ENCODE assay signal across 19 cellular contexts in genomic region chr6:126198581-126198980, GRCh38.
"Had no signal": no experiment of that assay in that cellular context is flagged by ENCODE, and none has a peak within 500 bp of the region (broad histone marks: within the 10 kb centered on the region; RNA-seq: fewer than 3 reads in every experiment).

No MANE protein-coding gene starts in this region.

- H3K27me3 Mint-ChIP-seq: activated naive CD4-positive, alpha-beta T cell treated with anti-CD3 and anti-CD28 coated beads, Interleukin-2, amount 50 U/mL, for 24 hours; activated T-cell treated with anti-CD3 and anti-CD28 coated beads, Interleukin-2, amount 50 U/mL, for 24 hours had no signal

- H3K9me3 ChIP-seq: body of pancreas, heart right ventricle, stomach, thyroid gland, vagina had no signal

- ATAC-seq: body of pancreas, heart right ventricle, left ventricle myocardium superior had no signal

- H3K27me3 ChIP-seq: body of pancreas, heart right ventricle, stomach, thyroid gland, vagina had no signal

- H3K4me3 Mint-ChIP-seq: activated naive CD4-positive, alpha-beta T cell treated with anti-CD3 and anti-CD28 coated beads, Interleukin-2, amount 50 U/mL, for 24 hours; activated T-cell treated with anti-CD3 and anti-CD28 coated beads, Interleukin-2, amount 50 U/mL, for 24 hours had no signal

- H3K9me3 Mint-ChIP-seq: activated naive CD4-positive, alpha-beta T cell treated with anti-CD3 and anti-CD28 coated beads, Interleukin-2, amount 50 U/mL, for 24 hours; activated T-cell treated with anti-CD3 and anti-CD28 coated beads, Interleukin-2, amount 50 U/mL, for 24 hours had no signal

- FAIRE-seq: frontal cortex, keratinocyte had no signal

- H3K27ac Mint-ChIP-seq: activated naive CD4-positive, alpha-beta T cell treated with anti-CD3 and anti-CD28 coated beads, Interleukin-2, amount 50 U/mL, for 24 hours; activated T-cell treated with anti-CD3 and anti-CD28 coated beads, Interleukin-2, amount 50 U/mL, for 24 hours had no signal

- H3K4me1 ChIP-seq: body of pancreas, heart right ventricle, parathyroid adenoma, stomach, thyroid gland, vagina had no signal

- H3K36me3 ChIP-seq: heart right ventricle, stomach, thyroid gland, vagina had no signal

- DNase-seq: activated CD4-positive, CD25-positive, alpha-beta regulatory T cell; activated effector memory CD4-positive, alpha-beta T cell treated with Interleukin-2 at 50 U/mL for 16 hours; activated T-cell treated with anti-CD3 and anti-CD28 coated beads, Interleukin-2, amount 50 U/mL, for 24 hours; body of pancreas; central memory CD4-positive, alpha-beta T cell; cortex of kidney; effector CD8-positive, alpha-beta T cell; heart right ventricle; left ventricle myocardium superior; mesendoderm; stimulated activated CD4-positive, alpha-beta T cell treated with anti-CD3 and anti-CD28 coated beads, Interleukin-15, amount 100 ng/mL, for 24 hours; stimulated activated CD4-positive, alpha-beta T cell treated with anti-CD3 and anti-CD28 coated beads, Interleukin-4, amount 100 ng/mL, for 4 hours; stomach; thyroid gland had no signal

- H3K4me1 Mint-ChIP-seq: activated naive CD4-positive, alpha-beta T cell treated with anti-CD3 and anti-CD28 coated beads, Interleukin-2, amount 50 U/mL, for 24 hours had no signal

- H3K4me3 ChIP-seq: body of pancreas, heart right ventricle, stomach, thyroid gland, vagina had no signal
